10 cellular contexts compared by ENCODE assay signal in the genomic region with DNA sequence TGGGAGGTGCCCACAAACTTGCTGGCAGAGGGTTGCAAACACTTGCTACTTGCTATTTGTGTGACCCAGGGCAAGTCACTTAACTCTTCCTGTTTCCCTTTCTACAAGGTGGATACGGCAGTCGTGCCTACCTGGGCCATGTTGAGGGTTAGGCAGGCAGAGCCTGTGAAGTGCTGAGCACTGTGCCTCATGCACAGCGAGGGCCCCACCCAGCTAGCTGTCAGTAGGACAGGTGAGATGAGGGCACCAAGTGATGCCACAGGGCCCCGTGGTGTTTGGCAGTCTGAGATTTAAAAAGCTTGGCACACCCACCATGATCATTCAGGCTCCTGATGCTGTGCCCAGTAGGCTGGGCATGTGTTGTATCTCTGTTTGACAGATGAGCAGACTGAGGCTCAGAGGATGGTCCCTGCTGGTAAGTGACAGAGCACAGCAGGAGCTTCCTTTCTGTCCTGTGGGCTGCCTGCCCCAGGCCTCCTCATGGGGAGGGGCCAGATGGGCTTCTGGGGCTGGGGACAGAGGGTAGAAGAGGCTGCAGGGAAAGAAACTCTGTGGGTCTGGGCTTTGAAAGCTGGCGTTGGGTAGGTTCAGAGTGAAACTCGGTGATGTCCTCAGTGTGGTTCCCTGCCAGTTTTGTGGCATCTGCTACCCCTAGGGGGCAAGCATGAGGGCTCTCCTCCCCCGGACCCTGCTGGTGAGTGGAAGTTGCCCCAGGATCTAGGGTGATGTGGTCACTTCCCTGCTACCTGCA. TPM values are rescaled to one million over a fixed set of nuclear protein-coding genes. Genes with fewer than 3 reads are reported as not detected.
DNase-seq lines count a peak whose midpoint lies in the region; ATAC-seq and TF ChIP-seq lines count a peak whose summit lies in the region.
"Had no signal": no experiment of that assay in that cellular context is flagged by ENCODE, and none has a peak within 500 bp of the region (broad histone marks: within the 10 kb centered on the region; RNA-seq: fewer than 3 reads in every experiment).

No MANE protein-coding gene starts in this region.

- no peak overlapping the region for H2BK120ac ChIP-seq in neuronal stem cell (ENCODE audit: low read depth, low read length)

- peak overlapping the region; percentile 59 for H3K14ac ChIP-seq in neuronal stem cell (ENCODE audit: low read length)

- DNase-seq in NCI-H524 (lab: John Stamatoyannopoulos, UW) (peak; percentile 29 to 50), NCI-H524 treated with DMSO at 0.1 percent for 48 hours (lab: John Stamatoyannopoulos, UW) (no peak), cerebellum (ENCODE audit: low spot score) (peak; percentile 48), neuronal stem cell (ENCODE audit: low spot score) (no peak), AML-193 (lab: John Stamatoyannopoulos, UW) (no peak)
- no peak for DNase-seq in effector CD8-positive, alpha-beta T cell (lab: John Stamatoyannopoulos, UW)
- DNase-seq: NCI-H510A treated with DMSO at 0.1 percent for 48 hours had no signal

- H3K79me1 ChIP-seq in neuronal stem cell (ENCODE audit: low read depth, low read length) = peaks cover 10% of the 10 kb centered on the region

- H3K79me2 ChIP-seq in KMS-11 (ENCODE audit: insufficient read depth, low read depth) = no peaks in the 10 kb centered on the region

- H3K4me3 ChIP-seq in KMS-11 (IDR thresholded peaks at IDR 0.05; ENCODE audit: insufficient read depth, low read depth, low read length) (no peak overlapping the region), neuronal stem cell (ENCODE audit: low read length in 2 of 2) (no peak overlapping the region)

- H2AFZ ChIP-seq in KMS-11 (ENCODE audit: low read depth) (no peak overlapping the region), neuronal stem cell (ENCODE audit: low read length) (no peak overlapping the region)

- H4K91ac ChIP-seq in neuronal stem cell (ENCODE audit: low read depth, low read length, poor library complexity) = no peak overlapping the region

- WGBS in neuronal stem cell (ENCODE audit: extremely low coverage in 2 of 2, insufficient read length in 2 of 2, insufficient replicate concordance in 1 of 2), 2 donors = no CpG with 5 or more reads among the region's 7 CpGs

- no peak for ATAC-seq in HG03025 (IDR thresholded peaks at IDR 0.05; ENCODE audit: low FRiP score, unreplicated experiment)
- ATAC-seq: activated CD4-positive, CD25-positive, alpha-beta regulatory T cell treated with anti-CD3 and anti-CD28 coated beads, Interleukin-2, amount 50 U/mL, for 24 hours had no signal

- no peak overlapping the region for H2BK5ac ChIP-seq in neuronal stem cell (ENCODE audit: low read length)

- H2BK12ac ChIP-seq in neuronal stem cell (ENCODE audit: low read length) = peak overlapping the region; percentile 49

- no peak overlapping the region for H3K4ac ChIP-seq in neuronal stem cell (ENCODE audit: low read length)

- peaks cover 4 to 8% of the 10 kb centered on the region in 2 donors for H3K9me3 ChIP-seq in neuronal stem cell (replicated peaks in 1 of 2; ENCODE audit: control insufficient read depth in 2 of 2, insufficient read depth in 1 of 2, low read depth in 1 of 2, low read length in 2 of 2)

- H3K27me3 ChIP-seq in KMS-11 (ENCODE audit: insufficient read depth, low read depth) (no peaks in the 10 kb centered on the region), neuronal stem cell (ENCODE audit: control insufficient read depth in 3 of 3, insufficient read depth in 3 of 3, low read depth in 1 of 3, low read length in 3 of 3) (peaks cover 0 to 3% (median 0%) of the 10 kb centered on the region in 3 experiments)

- H2AK5ac ChIP-seq in neuronal stem cell (ENCODE audit: low read depth, low read length) = no peak overlapping the region

- H3K27ac ChIP-seq in KMS-11 = no peak overlapping the region
- H3K27ac ChIP-seq in neuronal stem cell (replicated peaks; ENCODE audit: low read length) = no peak overlapping the region

- H4K20me1 ChIP-seq in KMS-11 (ENCODE audit: insufficient read depth) = no peaks in the 10 kb centered on the region

- no peak overlapping the region for H3K23ac ChIP-seq in neuronal stem cell (ENCODE audit: low read depth, low read length, poor library complexity)

- H3K9ac ChIP-seq in KMS-11 = no peak overlapping the region
- no peak overlapping the region for H3K9ac ChIP-seq in neuronal stem cell (ENCODE audit: low read depth, low read length, poor library complexity)

- peak; percentile 30; the same call in 1 of the 2 replicates for TF ChIP-seq CTCF in KMS-11 (conservative IDR thresholded peaks at IDR 0.05; ENCODE audit: low read depth, low read length)

- H3K4me1 ChIP-seq in KMS-11 (ENCODE audit: low read depth, poor library complexity, severe bottlenecking) = no peaks in the 10 kb centered on the region
- H3K4me1 ChIP-seq in neuronal stem cell (ENCODE audit: control insufficient read depth in 2 of 2, insufficient read depth in 1 of 2, low read depth in 1 of 2, low read length in 2 of 2) = peaks cover 39 to 52% of the 10 kb centered on the region in 2 donors

- H4K8ac ChIP-seq in neuronal stem cell (ENCODE audit: low read depth, low read length) = no peak overlapping the region

- peak overlapping the region; percentile 86 for H3K18ac ChIP-seq in neuronal stem cell (ENCODE audit: low read length)

- H3K4me2 ChIP-seq in KMS-11 (no peak overlapping the region), neuronal stem cell (ENCODE audit: insufficient read depth, low read length, poor library complexity, severe bottlenecking) (no peak overlapping the region)

- H3K36me3 ChIP-seq in KMS-11 (ENCODE audit: insufficient read depth) = no peaks in the 10 kb centered on the region
- H3K36me3 ChIP-seq in neuronal stem cell (replicated peaks in 1 of 2; ENCODE audit: control insufficient read depth in 2 of 2, insufficient read depth in 2 of 2, low read length in 2 of 2) = peaks cover 3 to 5% of the 10 kb centered on the region in 2 donors

- H2BK15ac ChIP-seq in neuronal stem cell (ENCODE audit: low read length) = no peak overlapping the region

RNA-seq across cellular contexts. Expression of gene TSPAN18, which starts 59.3 kb away (rescaled TPM):
- total RNA-seq in cerebellum = 31.9 TPM
- 144 TPM for polyA plus RNA-seq in neuronal stem cell (2013, experiment 1 of 2)
- 146 TPM for polyA plus RNA-seq in neuronal stem cell (2013, experiment 2 of 2)

Comparison
In these comparisons a context has a peak if more than half of its experiments do, and no peak if none do; other contexts are left out.
1. DNase-seq: peak in NCI-H524 (2 of 2) and cerebellum (single experiment); none in NCI-H524 treated with DMSO at 0.1 percent for 48 hours (single experiment), neuronal stem cell (single experiment), effector CD8-positive, alpha-beta T cell (single experiment) and AML-193 (0 of 2).